Comparison of ENCODE assay signal across 13 cellular contexts in genomic region chr5:108101105-108101504, GRCh38.
DNase-seq lines count a peak whose midpoint lies in the region.
"Had no signal": no experiment of that assay in that cellular context is flagged by ENCODE, and none has a peak within 500 bp of the region (broad histone marks: within the 10 kb centered on the region; RNA-seq: fewer than 3 reads in every experiment).

No MANE protein-coding gene starts in this region.

- no peak overlapping the region for H3K4me3 ChIP-seq in H7 (ENCODE audit: insufficient read depth, low read depth, low read length)
- H3K4me3 ChIP-seq: GM12878, tibial nerve had no signal

- H3K36me3 ChIP-seq in H7 (replicated peaks; ENCODE audit: control insufficient read depth, insufficient read depth, low read length): no peaks in the 10 kb centered on the region

- peak; percentile 84 for DNase-seq in NCI-H2196 treated with DMSO at 0.1 percent for 48 hours (lab: John Stamatoyannopoulos, UW; ENCODE audit: unreplicated experiment)
- peak; percentile 48 for DNase-seq in cerebellar cortex (ENCODE audit: low spot score)
- peak; percentile 72 to 98 for DNase-seq in hippocampal formation (lab: John Stamatoyannopoulos, UW)
- DNase-seq in stromal cell of bone marrow (ENCODE audit: low read depth): peak; percentile 39
- no peak for DNase-seq in H7
- no peak for DNase-seq in NCI-H510A (lab: John Stamatoyannopoulos, UW)
- no peak for DNase-seq in T1000 (lab: John Stamatoyannopoulos, UW)
- no peak for DNase-seq in activated gamma-delta T cell (lab: John Stamatoyannopoulos, UW)
- DNase-seq: effector CD4-positive, alpha-beta T cell; foreskin keratinocyte; NCI-H187 treated with DMSO at 0.1 percent for 48 hours had no signal

- no peaks in the 10 kb centered on the region for H3K27me3 ChIP-seq in H7 (ENCODE audit: control insufficient read depth, insufficient read depth, low read length)
- H3K27me3 ChIP-seq: foreskin keratinocyte, tibial nerve had no signal

Comparison
In these comparisons a context has a peak if more than half of its experiments do, and no peak if none do; other contexts are left out.
1. DNase-seq: peak in NCI-H2196 treated with DMSO at 0.1 percent for 48 hours (single experiment), cerebellar cortex (single experiment), hippocampal formation (2 of 2) and stromal cell of bone marrow (single experiment); none in H7 (single experiment), NCI-H510A (single experiment), T1000 (single experiment) and activated gamma-delta T cell (single experiment).